11 cellular contexts compared by ENCODE assay signal in genomic region chr10:4013651-4014085, GRCh38.
A peak's percentile ranks its signal among the peaks of the same experiment; 100 is the strongest.
DNase-seq lines count a peak whose midpoint lies in the region; ATAC-seq, FAIRE-seq and TF ChIP-seq lines count a peak whose summit lies in the region.
"Had no signal": no experiment of that assay in that cellular context is flagged by ENCODE, and none has a peak within 500 bp of the region (broad histone marks: within the 10 kb centered on the region; RNA-seq: fewer than 3 reads in every experiment).

No MANE protein-coding gene starts in this region.

- in situ Hi-C loops in HepG2 (cut with HindIII; ENCODE audit: extremely low pct_ligation_motif_present, low pct_unique_long_range_greater_than_20kb): no loop called here

- intact Hi-C loops in HepG2 (cut with micrococcal nuclease; ENCODE audit: unreplicated experiment): no loop called here
- intact Hi-C loops in right lobe of liver (cut with DNase I): no loop called here
- intact Hi-C loops in heart left ventricle (cut with DNase I): no loop called here

- no peak overlapping the region for H3K9ac ChIP-seq in HepG2 (ENCODE audit: insufficient read depth, low read depth, low read length)
- H3K9ac ChIP-seq: KMS-11 had no signal

- H3K79me2 ChIP-seq in HepG2 (ENCODE audit: insufficient read depth, low read length): no peaks in the 10 kb centered on the region

- POLR2A ChIA-PET in HepG2 (lab: Yijun Ruan, JAX): no interaction called here

- peaks cover 1 to 36% of the 10 kb centered on the region in 2 experiments; a peak in 3 of 5 replicates for H3K27me3 ChIP-seq in HepG2 (ENCODE audit: control insufficient read depth in 1 of 2, insufficient read depth in 2 of 2, low read length in 2 of 2)
- no peaks in the 10 kb centered on the region for H3K27me3 ChIP-seq in right lobe of liver
- no peaks in the 10 kb centered on the region for H3K27me3 ChIP-seq in heart left ventricle

- CTCF ChIA-PET in HepG2 (lab: Yijun Ruan, JAX; ENCODE audit: low intra/inter-chr PET ratio, low total read pairs): no interaction called here

- no peak overlapping the region for H3K4me2 ChIP-seq in HepG2 (ENCODE audit: low read depth, low read length)
- H3K4me2 ChIP-seq: KMS-11 had no signal

- ATAC-seq in HepG2 (no peak), right lobe of liver (no peak), HG03571 (IDR thresholded peaks at IDR 0.05; ENCODE audit: unreplicated experiment) (peak; percentile 60), heart left ventricle (peak; percentile 12 to 77 (median 48))
- ATAC-seq: mucosa of descending colon had no signal

- BruUV-seq in HepG2 (replicated peaks; lab: Mats Ljungman, UMichigan): no TSS peak

- TF ChIP-seq RAD21 in HepG2 (CRISPR knock-in tag; IDR thresholded peaks at IDR 0.05): no peak

- TF ChIP-seq POLR2A in HepG2 (IDR thresholded peaks at IDR 0.05; ENCODE audit: insufficient read depth in 1 of 2, low read depth in 2 of 2, low read length in 2 of 2) (no peak), right lobe of liver (IDR thresholded peaks at IDR 0.05) (no peak), heart left ventricle (IDR thresholded peaks at IDR 0.05) (no peak)

- H3K9me3 ChIP-seq in HepG2 (ENCODE audit: low read length): no peaks in the 10 kb centered on the region
- no peaks in the 10 kb centered on the region for H3K9me3 ChIP-seq in right lobe of liver
- H3K9me3 ChIP-seq in heart left ventricle: peaks cover 0 to under 1% (median 0%) of the 10 kb centered on the region in 12 donors
- H3K9me3 ChIP-seq: mucosa of descending colon had no signal

- TF ChIP-seq EP300 in HepG2 (IDR thresholded peaks at IDR 0.05; ENCODE audit: low read depth in 2 of 2, low read length in 2 of 2): no peak
- TF ChIP-seq EP300 in HepG2 (CRISPR knock-in tag; IDR thresholded peaks at IDR 0.05; ENCODE audit: borderline replicate concordance): no peak

- H3K4me3 ChIP-seq in HepG2 (replicated peaks in 1 of 3; ENCODE audit: insufficient read depth in 1 of 3, low read depth in 2 of 3, low read length in 3 of 3) (no peak overlapping the region), right lobe of liver (no peak overlapping the region), heart left ventricle (peak overlapping the region in 3 of 12 donors; percentile 7 to 21 (median 18))
- H3K4me3 ChIP-seq: mucosa of descending colon had no signal

- peak overlapping the region; percentile 38 for H2AFZ ChIP-seq in HepG2 (ENCODE audit: low read length)

- WGBS in HepG2 (ENCODE audit: low lambda C conversion rate): 20% methylated on average over 9 of the region's 12 CpGs
- WGBS in right lobe of liver (ENCODE audit: insufficient coverage, low coverage, low lambda C conversion rate, missing lambda C conversion rate): 49% methylated on average over 5 of the region's 12 CpGs
- WGBS in heart left ventricle, 4 donors: 34 to 45% (median 42%) methylated on average over 12 of the region's 12 CpGs

- no peaks in the 10 kb centered on the region for H3K36me3 ChIP-seq in HepG2 (replicated peaks in 1 of 2; ENCODE audit: control insufficient read depth in 1 of 2, insufficient read depth in 2 of 2, low read length in 2 of 2)
- no peaks in the 10 kb centered on the region for H3K36me3 ChIP-seq in right lobe of liver
- no peaks in the 10 kb centered on the region for H3K36me3 ChIP-seq in heart left ventricle

- DNase-seq in HepG2 (ENCODE audit: low spot score) (no peak), right lobe of liver (no peak), heart left ventricle (peak in 3 of 5 donors; percentile 16 to 43 (median 30)), NCI-H1417 treated with DMSO at 0.1 percent for 48 hours (lab: John Stamatoyannopoulos, UW) (no peak), NCI-H82 (lab: John Stamatoyannopoulos, UW) (no peak), NCI-H1694 treated with DMSO at 0.1 percent for 48 hours (lab: John Stamatoyannopoulos, UW) (no peak), mesenteric fat pad (ENCODE audit: low spot score) (no peak)
- DNase-seq: mucosa of descending colon had no signal

- no peaks in the 10 kb centered on the region for H4K20me1 ChIP-seq in HepG2 (ENCODE audit: insufficient read depth, low read length)

- H3K27ac ChIP-seq in HepG2 (ENCODE audit: extremely low read length, insufficient read depth, low read length) (no peak overlapping the region), right lobe of liver (no peak overlapping the region), heart left ventricle (peak overlapping the region in 1 of 12 donors; percentile 11)
- H3K27ac ChIP-seq: C4-2B, KMS-11 had no signal

- H3K4me1 ChIP-seq in HepG2 (ENCODE audit: insufficient read depth, low read length) (no peaks in the 10 kb centered on the region), right lobe of liver (no peaks in the 10 kb centered on the region), heart left ventricle (peaks cover 0 to 22% (median 0%) of the 10 kb centered on the region in 12 donors)

- FAIRE-seq in HepG2 (lab: Jason Lieb, UNC): no peak

- TF ChIP-seq CTCF in HepG2 (CRISPR knock-in tag; IDR thresholded peaks at IDR 0.05): no peak
- TF ChIP-seq CTCF in right lobe of liver (IDR thresholded peaks at IDR 0.05): no peak
- TF ChIP-seq CTCF in heart left ventricle (IDR thresholded peaks at IDR 0.05): no peak

TF ChIP-seq in HepG2, 621 proteins besides CTCF, POLR2A, EP300 and RAD21 (continues in another document):
- TF ChIP-seq ZNF275 (CRISPR knock-in tag; IDR thresholded peaks at IDR 0.05; ENCODE audit: borderline replicate concordance) (no peak), ZNF256 (CRISPR knock-in tag; conservative IDR thresholded peaks at IDR 0.05) (no peak), ZFP36L1 (CRISPR knock-in tag; IDR thresholded peaks at IDR 0.05) (no peak), ZNF792 (CRISPR knock-in tag; IDR thresholded peaks at IDR 0.05) (no peak), MIXL1 (CRISPR knock-in tag; IDR thresholded peaks at IDR 0.05) (no peak), ZBTB40 (IDR thresholded peaks at IDR 0.05) (no peak), ZBTB40 (CRISPR knock-in tag; IDR thresholded peaks at IDR 0.05) (no peak), KDM4B (CRISPR knock-in tag; IDR thresholded peaks at IDR 0.05) (no peak)

Comparison
In these comparisons a context has a peak if more than half of its experiments do, and no peak if none do; other contexts are left out.
1. ATAC-seq: peak in HG03571 (single experiment) and heart left ventricle (4 of 4); none in HepG2 (single experiment) and right lobe of liver (0 of 4).
2. DNase-seq: peak in heart left ventricle (3 of 5); none in HepG2 (single experiment), right lobe of liver (0 of 3), NCI-H1417 treated with DMSO at 0.1 percent for 48 hours (single experiment), NCI-H82 (single experiment), NCI-H1694 treated with DMSO at 0.1 percent for 48 hours (single experiment) and mesenteric fat pad (single experiment).